In the genomic region with DNA sequence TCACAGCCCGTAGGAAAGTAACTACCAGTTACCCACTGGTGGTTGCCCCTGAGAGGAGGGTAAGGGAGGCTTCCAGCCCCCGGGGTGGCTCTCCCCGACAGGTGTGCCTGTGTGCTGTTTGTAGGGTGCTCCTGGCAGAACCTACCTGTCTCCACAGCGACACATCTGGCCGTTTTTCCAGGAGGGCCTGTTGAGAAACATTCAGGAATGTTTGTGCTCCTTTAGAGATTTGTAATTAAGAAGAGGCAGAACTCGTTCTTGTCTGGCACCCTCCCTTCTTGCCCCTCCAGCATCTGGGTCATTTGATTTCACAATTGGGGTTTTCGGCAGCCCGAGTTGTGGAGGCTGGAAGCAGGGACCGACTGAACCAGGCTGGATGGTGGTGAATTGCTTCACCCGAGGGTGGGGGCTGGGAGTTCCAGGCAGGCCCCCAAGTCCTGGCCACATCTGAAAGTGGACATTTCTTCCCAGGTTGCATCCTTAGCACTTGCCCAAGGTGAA, we compare ENCODE assay signal across 10 cellular contexts.
DNase-seq lines count a peak whose midpoint lies in the region; ATAC-seq and TF ChIP-seq lines count a peak whose summit lies in the region.
"Had no signal": no experiment of that assay in that cellular context is flagged by ENCODE, and none has a peak within 500 bp of the region (broad histone marks: within the 10 kb centered on the region; RNA-seq: fewer than 3 reads in every experiment).

No MANE protein-coding gene starts in this region.

- peaks cover 10% of the 10 kb centered on the region for H3K79me1 ChIP-seq in mesendoderm (ENCODE audit: low read length)

- no peak overlapping the region for H2BK120ac ChIP-seq in mesendoderm (ENCODE audit: low read depth, low read length)

- no peak overlapping the region for H3K23ac ChIP-seq in mesendoderm (ENCODE audit: low read length)

- no peak for ATAC-seq in HG02610 (IDR thresholded peaks at IDR 0.05; ENCODE audit: unreplicated experiment)

- no peaks in the 10 kb centered on the region for H3K27me3 ChIP-seq in mesendoderm (ENCODE audit: insufficient read depth, low read length, poor library complexity)

- H3K9ac ChIP-seq in mesendoderm (ENCODE audit: low read length) = peak overlapping the region; percentile 33

- H2BK15ac ChIP-seq in mesendoderm (replicated peaks; ENCODE audit: low read depth) = no peak overlapping the region

- no peak overlapping the region for H2BK5ac ChIP-seq in mesendoderm (ENCODE audit: low read length)

- peak overlapping the region; percentile 54 for H3K56ac ChIP-seq in mesendoderm (ENCODE audit: low read length)

- peak overlapping the region; percentile 9 for H3K18ac ChIP-seq in mesendoderm (ENCODE audit: low read length)

- no peak overlapping the region for H4K8ac ChIP-seq in mesendoderm (ENCODE audit: low read depth, low read length)

- H3K36me3 ChIP-seq in mesendoderm (ENCODE audit: control insufficient read depth, insufficient read depth, low read length) = no peaks in the 10 kb centered on the region

- no peak overlapping the region for H2AK5ac ChIP-seq in mesendoderm (ENCODE audit: low read length)

- no peak for DNase-seq in AG09319 (ENCODE audit: extremely low read depth, low read depth)
- DNase-seq in epithelial cell of esophagus (ENCODE audit: low read depth) = peak; percentile 97
- peak; percentile 84 for DNase-seq in mesendoderm
- no peak for DNase-seq in NCI-H2081 treated with DMSO at 0.1 percent for 48 hours (lab: John Stamatoyannopoulos, UW)
- DNase-seq in NOMO-1 treated with dmso at 0.1 percent for 144 hours (lab: John Stamatoyannopoulos, UW; ENCODE audit: unreplicated experiment) = no peak
- DNase-seq in dermis blood vessel endothelial cell = no peak
- DNase-seq: activated gamma-delta T cell had no signal

- WGBS in mesendoderm (ENCODE audit: extremely low coverage, insufficient coverage, low lambda C conversion rate) = no CpG with 5 or more reads among the region's 10 CpGs

- H4K5ac ChIP-seq in mesendoderm (ENCODE audit: low read length) = no peak overlapping the region

- H3K4me1 ChIP-seq in mesendoderm (ENCODE audit: control insufficient read depth, low read depth, low read length) = peaks cover 19% of the 10 kb centered on the region

- TF ChIP-seq CTCF in AG09319 (IDR thresholded peaks at IDR 0.05; ENCODE audit: low read depth, low read length) = peak; percentile 18
- TF ChIP-seq CTCF in LNCAP (IDR thresholded peaks at IDR 0.05) = peak; percentile 68
- peak; percentile 75 for TF ChIP-seq CTCF in epithelial cell of esophagus (IDR thresholded peaks at IDR 0.05; ENCODE audit: insufficient read depth, low read depth, low read length, missing control alignments)

- no peak overlapping the region for H3K27ac ChIP-seq in mesendoderm (ENCODE audit: low read depth, low read length)
- H3K27ac ChIP-seq: SK-N-MC had no signal

- H3K4me3 ChIP-seq in epithelial cell of esophagus (ENCODE audit: low read length) = peak overlapping the region; percentile 16
- H3K4me3 ChIP-seq in mesendoderm (ENCODE audit: low read length) = no peak overlapping the region
- H3K4me3 ChIP-seq: SK-N-MC had no signal

- no peak overlapping the region for H3K4me2 ChIP-seq in mesendoderm (ENCODE audit: low read length)

- H3K4ac ChIP-seq in mesendoderm (ENCODE audit: low read depth, low read length) = no peak overlapping the region

- H3K79me2 ChIP-seq in mesendoderm (ENCODE audit: control insufficient read depth, insufficient read depth, low read length) = peaks cover 3% of the 10 kb centered on the region

Comparison
In these comparisons a context has a peak if more than half of its experiments do, and no peak if none do; other contexts are left out.
1. DNase-seq: peak in epithelial cell of esophagus (single experiment) and mesendoderm (single experiment); none in AG09319 (single experiment), NCI-H2081 treated with DMSO at 0.1 percent for 48 hours (single experiment), NOMO-1 treated with dmso at 0.1 percent for 144 hours (single experiment) and dermis blood vessel endothelial cell (single experiment).
2. CTCF ChIP-seq: peak in every context shown above with its lines; median percentile 75 in epithelial cell of esophagus; 68 in LNCAP; 18 in AG09319.